ENCODE assay signal across 8 cellular contexts in the genomic region with DNA sequence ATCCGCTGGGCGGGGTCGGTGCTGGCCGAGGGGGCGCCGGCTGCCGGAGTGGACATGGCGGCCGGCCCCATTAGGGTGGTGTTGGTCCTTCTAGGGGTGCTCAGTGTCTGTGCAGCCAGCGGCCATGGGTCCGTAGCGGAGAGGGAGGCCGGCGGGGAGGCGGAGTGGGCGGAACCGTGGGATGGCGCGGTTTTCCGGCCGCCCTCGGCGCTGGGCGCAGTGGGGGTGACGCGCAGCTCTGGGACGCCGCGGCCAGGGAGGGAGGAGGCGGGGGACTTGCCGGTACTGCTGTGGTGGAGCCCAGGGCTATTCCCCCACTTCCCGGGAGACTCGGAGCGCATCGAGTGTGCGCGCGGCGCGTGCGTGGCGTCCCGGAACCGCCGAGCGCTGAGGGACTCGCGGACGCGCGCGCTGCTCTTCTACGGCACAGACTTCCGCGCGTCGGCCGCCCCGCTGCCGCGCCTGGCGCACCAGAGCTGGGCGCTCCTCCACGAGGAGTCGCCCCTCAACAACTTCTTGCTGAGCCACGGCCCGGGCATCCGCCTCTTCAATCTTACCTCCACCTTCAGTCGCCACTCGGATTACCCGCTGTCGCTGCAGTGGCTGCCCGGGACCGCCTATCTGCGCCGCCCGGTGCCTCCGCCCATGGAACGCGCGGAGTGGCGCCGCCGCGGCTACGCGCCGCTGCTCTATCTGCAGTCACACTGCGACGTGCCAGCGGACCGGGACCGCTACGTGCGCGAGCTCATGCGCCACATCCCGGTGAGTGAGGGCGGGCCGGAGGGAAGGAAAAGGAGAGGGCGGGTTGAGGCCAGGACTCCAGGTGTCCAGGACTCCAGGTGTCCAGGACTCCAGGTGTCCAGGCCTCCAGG. TPM values are rescaled to one million over a fixed set of nuclear protein-coding genes. Genes with fewer than 3 reads are reported as not detected.
DNase-seq lines count a peak whose midpoint lies in the region; ATAC-seq and TF ChIP-seq lines count a peak whose summit lies in the region.

No MANE protein-coding gene starts in this region.

- no peak for TF ChIP-seq CTCF in epithelial cell of esophagus (IDR thresholded peaks at IDR 0.05; ENCODE audit: insufficient read depth, low read depth, low read length, missing control alignments)
- TF ChIP-seq CTCF in mucosa of descending colon (IDR thresholded peaks at IDR 0.05), result peak; percentile 21

- no peaks in the 10 kb centered on the region for H3K27me3 ChIP-seq in BLaER1 treated with 17β-estradiol and CSF1 and Interleukin-3, amounts not matched to agents 10 nM and 100 nM

- peak overlapping the region; percentile 73 to 94 (median 84) for H3K4me3 ChIP-seq in BLaER1 treated with 17β-estradiol and CSF1 and Interleukin-3, amounts not matched to agents 10 nM and 100 nM
- H3K4me3 ChIP-seq in epithelial cell of esophagus (ENCODE audit: low read length), result peak overlapping the region; percentile 76
- H3K4me3 ChIP-seq in mucosa of descending colon, result peak overlapping the region; percentile 81

- peak overlapping the region; percentile 90 to 100 (median 98) for H3K4me2 ChIP-seq in BLaER1 treated with 17β-estradiol and CSF1 and Interleukin-3, amounts not matched to agents 10 nM and 100 nM

- H4K20me1 ChIP-seq in BLaER1 treated with 17β-estradiol and CSF1 and Interleukin-3, amounts not matched to agents 10 nM and 100 nM, result peaks cover 23 to 64% (median 43%) of the 10 kb centered on the region in 11 experiments; a peak in 21 of 22 replicates

- peaks cover 62 to 83% (median 76%) of the 10 kb centered on the region in 10 experiments for H3K4me1 ChIP-seq in BLaER1 treated with 17β-estradiol and CSF1 and Interleukin-3, amounts not matched to agents 10 nM and 100 nM
- H3K4me1 ChIP-seq in mucosa of descending colon (ENCODE audit: low read depth), result peaks cover 21% of the 10 kb centered on the region

- DNase-seq in NOMO-1 treated with dmso at 0.1 percent for 144 hours (lab: John Stamatoyannopoulos, UW; ENCODE audit: unreplicated experiment) (peak; percentile 81), activated T-cell treated with anti-CD3 and anti-CD28 coated beads for 24 hours (ENCODE audit: low read depth) (peak; percentile 69), epithelial cell of esophagus (ENCODE audit: low read depth) (peak; percentile 79), mucosa of descending colon (peak; percentile 82 to 92 (median 91))
- peak; percentile 75 for DNase-seq in stimulated activated CD8-positive, alpha-beta memory T cell treated with anti-CD3 and anti-CD28 coated beads, Interleukin-4, amount 100 ng/mL, for 24 hours (ENCODE audit: low read depth)

- peak overlapping the region; percentile 80 to 96 (median 84) for H3K27ac ChIP-seq in BLaER1 treated with 17β-estradiol and CSF1 and Interleukin-3, amounts not matched to agents 10 nM and 100 nM

- intact Hi-C loops in mucosa of descending colon (cut with DNase I, micrococcal nuclease), result no loop called here

- peak; percentile 67 for ATAC-seq in GM18909 (IDR thresholded peaks at IDR 0.05; ENCODE audit: poor library complexity, unreplicated experiment)
- peak; percentile 60 for ATAC-seq in HG03139 (IDR thresholded peaks at IDR 0.05; ENCODE audit: unreplicated experiment)
- ATAC-seq in mucosa of descending colon, result peak; percentile 86

- no peaks in the 10 kb centered on the region for H3K9me3 ChIP-seq in BLaER1 treated with 17β-estradiol and CSF1 and Interleukin-3, amounts not matched to agents 10 nM and 100 nM (replicated peaks in 1 of 11)
- H3K9me3 ChIP-seq in mucosa of descending colon, result no peaks in the 10 kb centered on the region

- H3K9ac ChIP-seq in BLaER1 treated with 17β-estradiol and CSF1 and Interleukin-3, amounts not matched to agents 10 nM and 100 nM, result peak overlapping the region; percentile 77 to 94 (median 86)

- H3K36me3 ChIP-seq in BLaER1 treated with 17β-estradiol and CSF1 and Interleukin-3, amounts not matched to agents 10 nM and 100 nM, result peaks cover 59 to 82% (median 64%) of the 10 kb centered on the region in 11 experiments
- H3K36me3 ChIP-seq in mucosa of descending colon (ENCODE audit: low read depth), result no peaks in the 10 kb centered on the region

RNA-seq across cellular contexts. Expression of gene CHCHD1, which starts 9.3 kb away (rescaled TPM):
- total RNA-seq in mucosa of descending colon, result 10 to 100 TPM; 19.8 to 26.2 (median 22.7) TPM

RNA-seq across cellular contexts. Expression of gene ZSWIM8, which starts 12.9 kb away (rescaled TPM):
- total RNA-seq in mucosa of descending colon, result 100 to 1,000 TPM in 1 of 3 donors, 10 to 100 TPM in 2; 72.5 to 119 (median 90.1) TPM

RNA-seq across cellular contexts. Expression of gene SEC24C, which starts 28.3 kb away (rescaled TPM):
- total RNA-seq in mucosa of descending colon, result 10 to 100 TPM; 64.5 to 73.6 (median 71.2) TPM

RNA-seq across cellular contexts. Expression of gene NDST2, which starts 38.9 kb away (rescaled TPM):
- 10 to 100 TPM; 26.7 to 39.0 (median 29.0) TPM for total RNA-seq in mucosa of descending colon

Comparison
In these comparisons a context has a peak if more than half of its experiments do, and no peak if none do; other contexts are left out.
1. Peak in every context shown above with its lines: DNase-seq, ATAC-seq, H3K4me3 ChIP-seq and H3K27ac ChIP-seq.